Comparison of ENCODE assay signal across 17 cellular contexts in the genomic region with DNA sequence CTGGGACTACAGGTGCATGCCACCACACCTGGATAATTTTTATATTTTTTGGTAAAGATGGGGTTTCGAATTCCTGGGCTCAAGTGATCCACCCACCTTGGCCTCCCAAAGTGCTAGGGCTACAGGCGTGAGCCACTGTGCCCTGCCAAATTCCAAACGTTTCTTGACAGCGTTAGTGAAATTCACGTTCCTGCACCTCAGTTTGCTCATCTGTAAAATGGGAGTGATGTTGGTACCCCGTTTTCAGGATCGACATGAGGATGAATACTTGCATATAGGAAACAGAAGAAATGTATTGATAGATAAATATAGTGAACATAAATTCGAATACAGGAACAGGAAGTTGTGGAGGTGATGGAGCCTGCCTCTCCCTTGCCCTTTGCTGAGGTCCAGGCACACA. TPM values are rescaled to one million over a fixed set of nuclear protein-coding genes. Genes with fewer than 3 reads are reported as not detected.
A peak's percentile ranks its signal among the peaks of the same experiment; 100 is the strongest.
DNase-seq lines count a peak whose midpoint lies in the region; ATAC-seq, FAIRE-seq and TF ChIP-seq lines count a peak whose summit lies in the region.
"Had no signal": no experiment of that assay in that cellular context is flagged by ENCODE, and none has a peak within 500 bp of the region (broad histone marks: within the 10 kb centered on the region; RNA-seq: fewer than 3 reads in every experiment).

No MANE protein-coding gene starts in this region.

- FAIRE-seq in D721Med (lab: Jason Lieb, UNC): no peak

- TF ChIP-seq EP300 in sigmoid colon (IDR thresholded peaks at IDR 0.05): no peak

- RAD21 ChIA-PET in HCT116 (lab: Charles Lee; ENCODE audit: low non-redundant PET in 1 of 2, low total read pairs in 2 of 2, uncharacterized antibody in 2 of 2, unreplicated experiment in 2 of 2): no interaction called here

- peak overlapping the region; percentile 67 for H3K4me2 ChIP-seq in HCT116 (ENCODE audit: low read length)

- 53 to 61% methylated on average over 8 of the region's 8 CpGs for WGBS in sigmoid colon, 2 donors

- CTCF ChIA-PET in activated CD8-positive, alpha-beta T cell treated with anti-CD3 and anti-CD28 coated beads, Interleukin-2, amount 10 ng/mL, durations not matched to agents 7 days and 5 days (lab: Charles Lee): interaction anchor here (1.2 to 1.5 kb wide), 3 partner anchors 11 to 116 kb away, joined by 3 to 4 read pairs (median 4); partner anchors contain the start of gene LTO1
- CTCF ChIA-PET in activated CD8-positive, alpha-beta T cell treated with anti-CD3 and anti-CD28 coated beads for 36 hours (lab: Charles Lee): interaction anchor here (0.8 to 1.5 kb wide), 2 partner anchors 10 to 13 kb away, joined by 3 to 7 read pairs; partner anchors contain the start of gene LTO1
- CTCF ChIA-PET in HCT116 (lab: Charles Lee): interaction anchor here (0.9 to 1.1 kb wide), 2 partner anchors 211 to 222 kb away, joined by 4 to 5 read pairs; no protein-coding TSS in a partner anchor

- no peaks in the 10 kb centered on the region for H3K27me3 ChIP-seq in HCT116 (ENCODE audit: insufficient read depth, low read length)
- peaks cover 0 to 6% (median 5%) of the 10 kb centered on the region in 3 donors for H3K27me3 ChIP-seq in sigmoid colon

- H3K36me3 ChIP-seq in HCT116 (ENCODE audit: control insufficient read depth in 1 of 2, insufficient read depth in 2 of 2, low read length in 2 of 2) (no peaks in the 10 kb centered on the region), sigmoid colon (no peaks in the 10 kb centered on the region)

- H3K27ac ChIP-seq in HCT116 (ENCODE audit: low read depth, low read length): no peak overlapping the region
- H3K27ac ChIP-seq in sigmoid colon: no peak overlapping the region

- peak overlapping the region; percentile 66 for H3K27ac Mint-ChIP-seq in activated CD8-positive, alpha-beta T cell treated with anti-CD3 and anti-CD28 coated beads, Interleukin-2, amount 10 ng/mL, durations not matched to agents 7 days and 5 days
- no peak overlapping the region for H3K27ac Mint-ChIP-seq in activated CD8-positive, alpha-beta T cell treated with anti-CD3 and anti-CD28 coated beads for 36 hours
- no peak overlapping the region for H3K27ac Mint-ChIP-seq in central memory CD8-positive, alpha-beta T cell (ENCODE audit: low read depth)
- H3K27ac Mint-ChIP-seq: progenitor cell of endocrine pancreas; stimulated activated memory B cell treated with anti-CD40 and anti-IgM and Interleukin-4, amounts not matched to agents 10 μg/mL and 1 μg/mL and 100 μg/mL, for 72 hours had no signal

- H2AFZ ChIP-seq in HCT116 (ENCODE audit: low read depth, low read length, poor library complexity, severe bottlenecking): peak overlapping the region; percentile 89

- ATAC-seq in activated CD8-positive, alpha-beta T cell treated with anti-CD3 and anti-CD28 coated beads, Interleukin-2, amount 10 ng/mL, durations not matched to agents 7 days and 5 days: no peak
- ATAC-seq in activated CD8-positive, alpha-beta T cell treated with anti-CD3 and anti-CD28 coated beads for 36 hours: no peak
- ATAC-seq in HCT116 (no peak), HG03196 (IDR thresholded peaks at IDR 0.05; ENCODE audit: unreplicated experiment) (no peak)
- no peak for ATAC-seq in central memory CD8-positive, alpha-beta T cell (replicated peaks; ENCODE audit: extremely low read depth, poor library complexity, severe bottlenecking)

- POLR2A ChIA-PET in activated CD8-positive, alpha-beta T cell treated with anti-CD3 and anti-CD28 coated beads, Interleukin-2, amount 10 ng/mL, durations not matched to agents 7 days and 5 days (lab: Charles Lee): no interaction called here
- POLR2A ChIA-PET in activated CD8-positive, alpha-beta T cell treated with anti-CD3 and anti-CD28 coated beads for 36 hours (lab: Charles Lee): no interaction called here
- POLR2A ChIA-PET in HCT116 (lab: Charles Lee): interaction anchor here (1.1 to 1.2 kb wide), 2 partner anchors 10 to 27 kb away, joined by 3 to 4 read pairs; partner anchors contain the start of gene LTO1

- no peak for DNase-seq in activated CD8-positive, alpha-beta T cell treated with anti-CD3 and anti-CD28 coated beads, Interleukin-2, amount 10 ng/mL, durations not matched to agents 7 days and 5 days
- DNase-seq in activated CD8-positive, alpha-beta T cell treated with anti-CD3 and anti-CD28 coated beads for 36 hours: no peak
- DNase-seq in HCT116 (ENCODE audit: low read depth, low spot score) (no peak), sigmoid colon (peak; percentile 22), D721Med (ENCODE audit: insufficient read length, low spot score) (no peak), activated gamma-delta T cell (lab: John Stamatoyannopoulos, UW) (no peak)
- DNase-seq in central memory CD8-positive, alpha-beta T cell (ENCODE audit: low spot score in 2 of 2): no peak
- DNase-seq: cerebellar nuclear complex had no signal

- H3K4me1 Mint-ChIP-seq in activated CD8-positive, alpha-beta T cell treated with anti-CD3 and anti-CD28 coated beads, Interleukin-2, amount 10 ng/mL, durations not matched to agents 7 days and 5 days (ENCODE audit: low read depth): peaks cover 9% of the 10 kb centered on the region
- peaks cover 10% of the 10 kb centered on the region for H3K4me1 Mint-ChIP-seq in activated CD8-positive, alpha-beta T cell treated with anti-CD3 and anti-CD28 coated beads for 36 hours (ENCODE audit: low read depth)
- peaks cover 6% of the 10 kb centered on the region for H3K4me1 Mint-ChIP-seq in central memory CD8-positive, alpha-beta T cell

- H4K20me1 ChIP-seq in HCT116 (ENCODE audit: insufficient read depth): no peaks in the 10 kb centered on the region

- H3K9me2 ChIP-seq in HCT116 (ENCODE audit: insufficient read depth): no peaks in the 10 kb centered on the region

- no TSS peak for BruUV-seq in HCT116 (replicated peaks; lab: Mats Ljungman, UMichigan)

- no peak for TF ChIP-seq POLR2A in HCT116 (IDR thresholded peaks at IDR 0.05; ENCODE audit: borderline replicate concordance, extremely low read depth, insufficient read depth, insufficient read length)
- no peak for TF ChIP-seq POLR2A in sigmoid colon (IDR thresholded peaks at IDR 0.05)

- no peak overlapping the region for H3K9ac ChIP-seq in HCT116 (ENCODE audit: low read length)

- H3K9me3 ChIP-seq in HCT116 (ENCODE audit: control insufficient read depth in 1 of 2, insufficient read depth in 1 of 2, low read depth in 1 of 2, low read length in 2 of 2) (peaks cover 0 to 7% of the 10 kb centered on the region in 2 experiments; a peak in 1 of 4 replicates), sigmoid colon (no peaks in the 10 kb centered on the region)

- peaks cover 18 to 58% of the 10 kb centered on the region in 2 experiments for H3K4me1 ChIP-seq in HCT116 (ENCODE audit: control insufficient read depth in 1 of 2, insufficient read depth in 2 of 2, low read length in 2 of 2)
- H3K4me1 ChIP-seq in sigmoid colon: peaks cover 0 to 9% (median 7%) of the 10 kb centered on the region in 4 donors

- H3K79me2 ChIP-seq in HCT116 (ENCODE audit: insufficient read depth, low read length): no peaks in the 10 kb centered on the region

- intact Hi-C loops in activated CD8-positive, alpha-beta T cell treated with anti-CD3 and anti-CD28 coated beads for 36 hours (cut with micrococcal nuclease): loop anchor here (10.0 kb wide), 1 partner anchor 509 kb away; no protein-coding TSS in a partner anchor
- intact Hi-C loops in HCT116 (cut with micrococcal nuclease): loop anchor here (5.0 kb wide), 1 partner anchor 507 kb away; no protein-coding TSS in a partner anchor
- intact Hi-C loops in sigmoid colon (cut with DNase I): loop anchor here (1.0 kb wide), 1 partner anchor 203 kb away; no protein-coding TSS in a partner anchor

- peaks cover 11% of the 10 kb centered on the region for H3K27me3 Mint-ChIP-seq in activated CD8-positive, alpha-beta T cell treated with anti-CD3 and anti-CD28 coated beads, Interleukin-2, amount 10 ng/mL, durations not matched to agents 7 days and 5 days (ENCODE audit: low read depth)
- H3K27me3 Mint-ChIP-seq in activated CD8-positive, alpha-beta T cell treated with anti-CD3 and anti-CD28 coated beads for 36 hours: peaks cover 18% of the 10 kb centered on the region
- H3K27me3 Mint-ChIP-seq in central memory CD8-positive, alpha-beta T cell: peaks cover 25% of the 10 kb centered on the region

- no peak for TF ChIP-seq CTCF in activated CD8-positive, alpha-beta T cell treated with anti-CD3 and anti-CD28 coated beads for 36 hours (IDR thresholded peaks at IDR 0.05)
- TF ChIP-seq CTCF in HCT116 (IDR thresholded peaks at IDR 0.05 in 2 of 3, conservative IDR thresholded peaks at IDR 0.05 in 1 of 3; ENCODE audit: borderline replicate concordance in 1 of 3, insufficient read depth in 1 of 3, low read depth in 2 of 3, low read length in 2 of 3) (no peak), sigmoid colon (IDR thresholded peaks at IDR 0.05) (no peak), D721Med (IDR thresholded peaks at IDR 0.05; ENCODE audit: insufficient read depth, missing control alignments) (no peak)

- no peaks in the 10 kb centered on the region for H3K36me3 Mint-ChIP-seq in activated CD8-positive, alpha-beta T cell treated with anti-CD3 and anti-CD28 coated beads, Interleukin-2, amount 10 ng/mL, durations not matched to agents 7 days and 5 days (ENCODE audit: low read depth)
- H3K36me3 Mint-ChIP-seq in activated CD8-positive, alpha-beta T cell treated with anti-CD3 and anti-CD28 coated beads for 36 hours (ENCODE audit: low read depth): no peaks in the 10 kb centered on the region
- no peaks in the 10 kb centered on the region for H3K36me3 Mint-ChIP-seq in central memory CD8-positive, alpha-beta T cell (ENCODE audit: insufficient read depth)

- no peaks in the 10 kb centered on the region for H3K9me3 Mint-ChIP-seq in activated CD8-positive, alpha-beta T cell treated with anti-CD3 and anti-CD28 coated beads, Interleukin-2, amount 10 ng/mL, durations not matched to agents 7 days and 5 days (ENCODE audit: insufficient read depth)
- no peaks in the 10 kb centered on the region for H3K9me3 Mint-ChIP-seq in activated CD8-positive, alpha-beta T cell treated with anti-CD3 and anti-CD28 coated beads for 36 hours
- no peaks in the 10 kb centered on the region for H3K9me3 Mint-ChIP-seq in central memory CD8-positive, alpha-beta T cell
- H3K9me3 Mint-ChIP-seq: stimulated activated memory B cell treated with anti-CD40 and anti-IgM and Interleukin-4, amounts not matched to agents 10 μg/mL and 1 μg/mL and 100 μg/mL, for 72 hours had no signal

- H3K4me3 ChIP-seq in HCT116 (replicated peaks in 1 of 2; ENCODE audit: low read depth in 1 of 2, low read length in 2 of 2) (0 out of 4 replicates have a peak overlapping the region, but pooled peaks of 1 of the 2 experiments have one; percentile 26), sigmoid colon (no peak overlapping the region)

- no peak for TF ChIP-seq RAD21 in HCT116 (IDR thresholded peaks at IDR 0.05; ENCODE audit: low read depth)

- H3K4me3 Mint-ChIP-seq in activated CD8-positive, alpha-beta T cell treated with anti-CD3 and anti-CD28 coated beads, Interleukin-2, amount 10 ng/mL, durations not matched to agents 7 days and 5 days: peak overlapping the region; percentile 12
- no peak overlapping the region for H3K4me3 Mint-ChIP-seq in activated CD8-positive, alpha-beta T cell treated with anti-CD3 and anti-CD28 coated beads for 36 hours
- peak overlapping the region; percentile 53 for H3K4me3 Mint-ChIP-seq in central memory CD8-positive, alpha-beta T cell

RNA-seq across cellular contexts. Expression of gene LTO1, which starts 10.2 kb away (rescaled TPM):
- 10 to 100 TPM; 21.0 to 23.0 TPM for total RNA-seq in activated CD8-positive, alpha-beta T cell treated with anti-CD3 and anti-CD28 coated beads, Interleukin-2, amount 10 ng/mL, durations not matched to agents 7 days and 5 days
- 10 to 100 TPM; 14.9 to 15.9 TPM for total RNA-seq in activated CD8-positive, alpha-beta T cell treated with anti-CD3 and anti-CD28 coated beads for 36 hours
- total RNA-seq in HCT116 (2021; ENCODE audit: unreplicated experiment) (21.3 TPM), sigmoid colon (10 to 100 TPM; 19.3 to 42.9 (median 21.0) TPM)
- polyA plus RNA-seq in HCT116 (2012): 14.4 and 23.1 TPM in 2 replicates
- 10 to 100 TPM; 12.0 to 25.7 (median 16.2) TPM for polyA plus RNA-seq in sigmoid colon

RNA-seq across cellular contexts. Expression of gene FGF19, which starts 18.5 kb away (rescaled TPM):
- not detected for total RNA-seq in activated CD8-positive, alpha-beta T cell treated with anti-CD3 and anti-CD28 coated beads, Interleukin-2, amount 10 ng/mL, durations not matched to agents 7 days and 5 days
- not detected for total RNA-seq in activated CD8-positive, alpha-beta T cell treated with anti-CD3 and anti-CD28 coated beads for 36 hours
- 37.5 TPM for total RNA-seq in HCT116 (2021; ENCODE audit: unreplicated experiment)
- polyA plus RNA-seq in HCT116 (2012): 40.3 and 46.1 TPM in 2 replicates
- not detected for total RNA-seq in sigmoid colon
- not detected for polyA plus RNA-seq in sigmoid colon
- total RNA-seq: fibroblast of villous mesenchyme, G401, left ventricle myocardium superior, progenitor cell of endocrine pancreas, smooth muscle cell, ureter had no signal
- polyA plus RNA-seq: adipose tissue, smooth muscle cell had no signal

RNA-seq across cellular contexts. Expression of gene CCND1, which starts 44.4 kb away (rescaled TPM):
- under 1 TPM in 1 of 2 experiments, not detected in 1; 0.68 TPM for total RNA-seq in activated CD8-positive, alpha-beta T cell treated with anti-CD3 and anti-CD28 coated beads, Interleukin-2, amount 10 ng/mL, durations not matched to agents 7 days and 5 days
- total RNA-seq in activated CD8-positive, alpha-beta T cell treated with anti-CD3 and anti-CD28 coated beads for 36 hours: 1 to 10 TPM; 2.8 to 3.3 TPM
- total RNA-seq in HCT116 (2021; ENCODE audit: unreplicated experiment): 601 TPM
- 284 and 460 TPM in 2 replicates for polyA plus RNA-seq in HCT116 (2012)
- 10 to 100 TPM in 3 of 4 donors, 1 to 10 TPM in 1; 7.7 to 56.8 (median 31.1) TPM for total RNA-seq in sigmoid colon
- polyA plus RNA-seq in sigmoid colon: 10 to 100 TPM; 12.0 to 18.8 (median 14.8) TPM

Comparison
In these comparisons a context has a peak if more than half of its experiments do, and no peak if none do; other contexts are left out.
1. RNA of gene FGF19, which starts 18.5 kb away (total RNA-seq): 37.5 TPM in HCT116 (single experiment); not detected in activated CD8-positive, alpha-beta T cell treated with anti-CD3 and anti-CD28 coated beads for 36 hours, not detected in activated CD8-positive, alpha-beta T cell treated with anti-CD3 and anti-CD28 coated beads, Interleukin-2, amount 10 ng/mL, durations not matched to agents 7 days and 5 days and not detected in sigmoid colon; every median in the first group is over 10 times any median in the second.
2. RNA of gene CCND1, which starts 44.4 kb away (total RNA-seq): 601 TPM in HCT116 (single experiment); 7.7 to 56.8 TPM in sigmoid colon, 2.8 to 3.3 TPM in activated CD8-positive, alpha-beta T cell treated with anti-CD3 and anti-CD28 coated beads for 36 hours and 0.68 TPM in activated CD8-positive, alpha-beta T cell treated with anti-CD3 and anti-CD28 coated beads, Interleukin-2, amount 10 ng/mL, durations not matched to agents 7 days and 5 days; every median in the first group is over 10 times any median in the second.